In genomic region chr6:105892577-105893262, GRCh38 we compare ENCODE assay signal across 8 cellular contexts.
A peak's percentile ranks its signal among the peaks of the same experiment; 100 is the strongest.
DNase-seq lines count a peak whose midpoint lies in the region; ATAC-seq, FAIRE-seq and TF ChIP-seq lines count a peak whose summit lies in the region.

No MANE protein-coding gene starts in this region.

- no peak for FAIRE-seq in astrocyte (lab: Jason Lieb, UNC)

- peaks cover 22% of the 10 kb centered on the region for H3K4me1 Mint-ChIP-seq in astrocyte (ENCODE audit: low read depth, unreplicated experiment)

- H4K20me1 ChIP-seq in astrocyte (ENCODE audit: insufficient read depth, low read length), result no peaks in the 10 kb centered on the region

- WGBS in testis, 2 donors, result 69 to 74% methylated on average over 3 of the region's 3 CpGs

- ATAC-seq in GM21360 (IDR thresholded peaks at IDR 0.05; ENCODE audit: unreplicated experiment) (peak; percentile 80), HG03442 (IDR thresholded peaks at IDR 0.05; ENCODE audit: unreplicated experiment) (peak; percentile 92)

- peak overlapping the region; percentile 37 for H3K27ac Mint-ChIP-seq in astrocyte (ENCODE audit: unreplicated experiment)

- peak; percentile 53 for DNase-seq in GM10266 (ENCODE audit: extremely low spot score)
- DNase-seq in astrocyte (ENCODE audit: low read depth), result peak; percentile 27
- no peak for DNase-seq in DMS153 (lab: John Stamatoyannopoulos, UW)
- DNase-seq in NCI-H226, result no peak
- DNase-seq in testis, result no peak
- DNase-seq in ascending aorta (ENCODE audit: low spot score in 2 of 2), result no peak

- H3K9ac ChIP-seq in astrocyte (ENCODE audit: low read length), result no peak overlapping the region

- H2AFZ ChIP-seq in astrocyte (ENCODE audit: low read depth, low read length), result no peak overlapping the region

- TF ChIP-seq CTCF in GM10266 (IDR thresholded peaks at IDR 0.05; ENCODE audit: control insufficient read depth, insufficient read depth, low read depth, missing control alignments) (no peak), astrocyte (IDR thresholded peaks at IDR 0.05; ENCODE audit: insufficient read depth, low read depth, low read length) (no peak), testis (IDR thresholded peaks at IDR 0.05) (no peak), ascending aorta (IDR thresholded peaks at IDR 0.05) (no peak)

- intact Hi-C loops in testis (cut with DNase I; ENCODE audit: low total_unique reads), result no loop called here
- intact Hi-C loops in ascending aorta (cut with DNase I), result no loop called here

- H3K9me3 ChIP-seq in astrocyte (ENCODE audit: insufficient read depth, low read depth, low read length) (no peaks in the 10 kb centered on the region), testis (no peaks in the 10 kb centered on the region), ascending aorta (no peaks in the 10 kb centered on the region)

- peaks cover 3% of the 10 kb centered on the region for H3K4me1 ChIP-seq in astrocyte (ENCODE audit: insufficient read depth, low read length)
- H3K4me1 ChIP-seq in testis, result no peaks in the 10 kb centered on the region
- no peaks in the 10 kb centered on the region for H3K4me1 ChIP-seq in ascending aorta

- no peak for TF ChIP-seq POLR2A in testis (IDR thresholded peaks at IDR 0.05)

- no peak overlapping the region for H3K4me3 ChIP-seq in astrocyte (ENCODE audit: insufficient read depth, low read depth, low read length)
- H3K4me3 ChIP-seq in testis, result no peak overlapping the region
- H3K4me3 ChIP-seq in ascending aorta, result no peak overlapping the region

- H3K9me3 Mint-ChIP-seq in astrocyte (ENCODE audit: unreplicated experiment), result peaks cover 17% of the 10 kb centered on the region

- no peaks in the 10 kb centered on the region for H3K27me3 ChIP-seq in astrocyte (ENCODE audit: insufficient read depth, low read length)
- no peaks in the 10 kb centered on the region for H3K27me3 ChIP-seq in testis
- H3K27me3 ChIP-seq in ascending aorta, result no peaks in the 10 kb centered on the region

- H3K4me2 ChIP-seq in astrocyte (ENCODE audit: low read length), result no peak overlapping the region

- H3K36me3 ChIP-seq in astrocyte (ENCODE audit: insufficient read depth, low read length) (no peaks in the 10 kb centered on the region), testis (ENCODE audit: low read depth, missing control alignments) (no peaks in the 10 kb centered on the region), ascending aorta (no peaks in the 10 kb centered on the region)

- no peaks in the 10 kb centered on the region for H3K36me3 Mint-ChIP-seq in astrocyte (ENCODE audit: low read depth, unreplicated experiment)

- no peaks in the 10 kb centered on the region for H3K79me2 ChIP-seq in astrocyte (ENCODE audit: insufficient read depth, low read length)

- no peaks in the 10 kb centered on the region for H3K27me3 Mint-ChIP-seq in astrocyte (ENCODE audit: low read depth, unreplicated experiment)

- H3K4me3 Mint-ChIP-seq in astrocyte (ENCODE audit: unreplicated experiment), result no peak overlapping the region

- H3K27ac ChIP-seq in astrocyte (ENCODE audit: low read depth, low read length) (no peak overlapping the region), testis (no peak overlapping the region), ascending aorta (no peak overlapping the region)

Comparison
In these comparisons a context has a peak if more than half of its experiments do, and no peak if none do; other contexts are left out.
1. DNase-seq: peak in GM10266 (single experiment) and astrocyte (single experiment); none in DMS153 (single experiment), NCI-H226 (single experiment), testis (single experiment) and ascending aorta (0 of 2).